Comparison of ENCODE assay signal across 8 cellular contexts in genomic region chr17:28717578-28718316, GRCh38. TPM values are rescaled to one million over a fixed set of nuclear protein-coding genes. Genes with fewer than 3 reads are reported as not detected.
DNase-seq lines count a peak whose midpoint lies in the region; ATAC-seq and TF ChIP-seq lines count a peak whose summit lies in the region.

Gene RAB34 (minus strand): TSS chr17:28717868. CDS start chr17:28717266, 602 bp downstream.

- H3K9me3 ChIP-seq in right atrium auricular region (no peaks in the 10 kb centered on the region), trophoblast cell (ENCODE audit: insufficient read depth, low read depth, low read length) (peaks cover 5% of the 10 kb centered on the region)

- H3K4me3 ChIP-seq in right atrium auricular region (peak within 1 kb of the TSS; percentile 55 to 70), trophoblast cell (ENCODE audit: low read depth, low read length) (peak within 1 kb of the TSS; percentile 87)

- peaks cover 29% of the 10 kb centered on the region for H3K79me1 ChIP-seq in trophoblast cell (ENCODE audit: low read length)

- peak within 1 kb of the TSS; percentile 91 to 92 for H3K27ac ChIP-seq in right atrium auricular region
- peak within 1 kb of the TSS; percentile 97 for H3K27ac ChIP-seq in trophoblast cell (ENCODE audit: low read depth, low read length)

- H4K12ac ChIP-seq in trophoblast cell (ENCODE audit: low read depth, low read length) = peak within 1 kb of the TSS; percentile 89

- peak within 1 kb of the TSS; percentile 97 for H3K18ac ChIP-seq in trophoblast cell (ENCODE audit: low read length)

- peak within 1 kb of the TSS; percentile 81 for H3K4ac ChIP-seq in trophoblast cell (ENCODE audit: low read depth, low read length)

- peak within 1 kb of the TSS; percentile 95 for H3K14ac ChIP-seq in trophoblast cell (ENCODE audit: low read length)

- H3K23ac ChIP-seq in trophoblast cell (ENCODE audit: low read length) = no peak within 1 kb of the TSS

- peak within 1 kb of the TSS; percentile 95 for H2BK120ac ChIP-seq in trophoblast cell (ENCODE audit: insufficient read depth, low read length, poor library complexity)

- peak within 1 kb of the TSS; percentile 95 for H4K8ac ChIP-seq in trophoblast cell (ENCODE audit: low read depth, low read length)

- peaks cover 29% of the 10 kb centered on the region for H3K79me2 ChIP-seq in trophoblast cell (ENCODE audit: control insufficient read depth, insufficient read depth, low read length, poor library complexity)

- WGBS in trophoblast cell (ENCODE audit: extremely low coverage, insufficient coverage, insufficient read length) = no CpG with 5 or more reads among the region's 59 CpGs

- H3K27me3 ChIP-seq in right atrium auricular region (no peaks in the 10 kb centered on the region), trophoblast cell (ENCODE audit: insufficient read depth, low read length) (no peaks in the 10 kb centered on the region)

- peak within 1 kb of the TSS; percentile 94 for H4K91ac ChIP-seq in trophoblast cell (ENCODE audit: low read depth, low read length)

- peak; percentile 30 for DNase-seq in activated CD4-positive, alpha-beta T cell treated with anti-CD3 and anti-CD28 coated beads for 1 hour
- no peak for DNase-seq in activated CD4-positive, alpha-beta T cell treated with anti-CD3 and anti-CD28 coated beads, Interleukin-2, amount 50 U/mL, for 4 hours
- DNase-seq in NCI-H510A (lab: John Stamatoyannopoulos, UW) (peak; percentile 95), anterior cingulate cortex (lab: John Stamatoyannopoulos, UW) (peak in 43 of 58 donors; percentile 23 to 78 (median 43)), right atrium auricular region (ENCODE audit: low spot score) (peak; percentile 86), trophoblast cell (peak; percentile 21 to 24), NCI-H1105 treated with DMSO at 0.1 percent for 48 hours (lab: John Stamatoyannopoulos, UW) (no peak)

- no peak for ATAC-seq in GM18868 (IDR thresholded peaks at IDR 0.05; ENCODE audit: unreplicated experiment)

- H3K36me3 ChIP-seq in right atrium auricular region (peaks cover 37% of the 10 kb centered on the region), trophoblast cell (ENCODE audit: control insufficient read depth in 1 of 2, insufficient read depth in 2 of 2, low read length in 2 of 2) (peaks cover 42 to 43% of the 10 kb centered on the region in 2 experiments)

- H2AK5ac ChIP-seq in trophoblast cell (ENCODE audit: low read length) = peak within 1 kb of the TSS; percentile 60

- peak within 1 kb of the TSS; percentile 90 for H3K4me2 ChIP-seq in trophoblast cell (ENCODE audit: low read length)

- H2BK12ac ChIP-seq in trophoblast cell (ENCODE audit: low read length) = peak within 1 kb of the TSS; percentile 44

- H3K4me1 ChIP-seq in right atrium auricular region (peaks cover 0 to 55% of the 10 kb centered on the region in 2 donors), trophoblast cell (ENCODE audit: control insufficient read depth in 1 of 2, insufficient read depth in 2 of 2, low read length in 2 of 2) (peaks cover 14 to 22% of the 10 kb centered on the region in 2 experiments)

- peak within 1 kb of the TSS; percentile 97 for H2BK5ac ChIP-seq in trophoblast cell (ENCODE audit: low read depth, low read length, poor library complexity)

- peak within 1 kb of the TSS; percentile 66 for H2AFZ ChIP-seq in trophoblast cell (ENCODE audit: insufficient read depth, low read length, poor library complexity)

- TF ChIP-seq CTCF in right atrium auricular region (IDR thresholded peaks at IDR 0.05) = peak in 1 of 2 donors; percentile 61

- H3K9ac ChIP-seq in trophoblast cell (ENCODE audit: low read length) = peak within 1 kb of the TSS; percentile 93

RNA-seq across cellular contexts. Expression of gene RAB34, which starts in this region (rescaled TPM):
- 100 to 1,000 TPM in 1 of 2 donors, 10 to 100 TPM in 1; 55.8 to 139 TPM for total RNA-seq in right atrium auricular region
- polyA plus RNA-seq in trophoblast cell (2013) = 107 and 110 TPM in 2 replicates

Comparison
In these comparisons a context has a peak if more than half of its experiments do, and no peak if none do; other contexts are left out.
1. DNase-seq: peak in activated CD4-positive, alpha-beta T cell treated with anti-CD3 and anti-CD28 coated beads for 1 hour (single experiment), NCI-H510A (single experiment), anterior cingulate cortex (43 of 58), right atrium auricular region (single experiment) and trophoblast cell (2 of 2); none in activated CD4-positive, alpha-beta T cell treated with anti-CD3 and anti-CD28 coated beads, Interleukin-2, amount 50 U/mL, for 4 hours (0 of 2) and NCI-H1105 treated with DMSO at 0.1 percent for 48 hours (single experiment).